ENCODE assay signal across 1 cellular context in genomic region chr18:12595571-12596255, GRCh38.
TF ChIP-seq lines count a peak whose summit lies in the region.

No MANE protein-coding gene starts in this region.

TF ChIP-seq in HepG2, 621 proteins besides CTCF, POLR2A, EP300 and RAD21 (continued from another document and continues in another):
- TF ChIP-seq, protein P1, sequence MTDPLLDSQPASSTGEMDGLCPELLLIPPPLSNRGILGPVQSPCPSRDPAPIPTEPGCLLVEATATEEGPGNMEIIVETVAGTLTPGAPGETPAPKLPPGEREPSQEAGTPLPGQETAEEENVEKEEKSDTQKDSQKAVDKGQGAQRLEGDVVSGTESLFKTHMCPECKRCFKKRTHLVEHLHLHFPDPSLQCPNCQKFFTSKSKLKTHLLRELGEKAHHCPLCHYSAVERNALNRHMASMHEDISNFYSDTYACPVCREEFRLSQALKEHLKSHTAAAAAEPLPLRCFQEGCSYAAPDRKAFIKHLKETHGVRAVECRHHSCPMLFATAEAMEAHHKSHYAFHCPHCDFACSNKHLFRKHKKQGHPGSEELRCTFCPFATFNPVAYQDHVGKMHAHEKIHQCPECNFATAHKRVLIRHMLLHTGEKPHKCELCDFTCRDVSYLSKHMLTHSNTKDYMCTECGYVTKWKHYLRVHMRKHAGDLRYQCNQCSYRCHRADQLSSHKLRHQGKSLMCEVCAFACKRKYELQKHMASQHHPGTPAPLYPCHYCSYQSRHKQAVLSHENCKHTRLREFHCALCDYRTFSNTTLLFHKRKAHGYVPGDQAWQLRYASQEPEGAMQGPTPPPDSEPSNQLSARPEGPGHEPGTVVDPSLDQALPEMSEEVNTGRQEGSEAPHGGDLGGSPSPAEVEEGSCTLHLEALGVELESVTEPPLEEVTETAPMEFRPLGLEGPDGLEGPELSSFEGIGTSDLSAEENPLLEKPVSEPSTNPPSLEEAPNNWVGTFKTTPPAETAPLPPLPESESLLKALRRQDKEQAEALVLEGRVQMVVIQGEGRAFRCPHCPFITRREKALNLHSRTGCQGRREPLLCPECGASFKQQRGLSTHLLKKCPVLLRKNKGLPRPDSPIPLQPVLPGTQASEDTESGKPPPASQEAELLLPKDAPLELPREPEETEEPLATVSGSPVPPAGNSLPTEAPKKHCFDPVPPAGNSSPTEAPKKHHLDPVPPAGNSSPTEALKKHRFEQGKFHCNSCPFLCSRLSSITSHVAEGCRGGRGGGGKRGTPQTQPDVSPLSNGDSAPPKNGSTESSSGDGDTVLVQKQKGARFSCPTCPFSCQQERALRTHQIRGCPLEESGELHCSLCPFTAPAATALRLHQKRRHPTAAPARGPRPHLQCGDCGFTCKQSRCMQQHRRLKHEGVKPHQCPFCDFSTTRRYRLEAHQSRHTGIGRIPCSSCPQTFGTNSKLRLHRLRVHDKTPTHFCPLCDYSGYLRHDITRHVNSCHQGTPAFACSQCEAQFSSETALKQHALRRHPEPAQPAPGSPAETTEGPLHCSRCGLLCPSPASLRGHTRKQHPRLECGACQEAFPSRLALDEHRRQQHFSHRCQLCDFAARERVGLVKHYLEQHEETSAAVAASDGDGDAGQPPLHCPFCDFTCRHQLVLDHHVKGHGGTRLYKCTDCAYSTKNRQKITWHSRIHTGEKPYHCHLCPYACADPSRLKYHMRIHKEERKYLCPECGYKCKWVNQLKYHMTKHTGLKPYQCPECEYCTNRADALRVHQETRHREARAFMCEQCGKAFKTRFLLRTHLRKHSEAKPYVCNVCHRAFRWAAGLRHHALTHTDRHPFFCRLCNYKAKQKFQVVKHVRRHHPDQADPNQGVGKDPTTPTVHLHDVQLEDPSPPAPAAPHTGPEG (CRISPR knock-in tag; IDR thresholded peaks at IDR 0.05) = no peak
- TF ChIP-seq ZNF773 (CRISPR knock-in tag; IDR thresholded peaks at IDR 0.05; ENCODE audit: borderline replicate concordance) (no peak), ZFP36 (IDR thresholded peaks at IDR 0.05; ENCODE audit: borderline replicate concordance, low read depth, low read length, partially characterized antibody) (no peak), ZNF563 (CRISPR knock-in tag; IDR thresholded peaks at IDR 0.05) (no peak), HNF4A (CRISPR knock-in tag; IDR thresholded peaks at IDR 0.05) (peak; percentile 73), NCOA1 (CRISPR knock-in tag; IDR thresholded peaks at IDR 0.05) (no peak), CEBPZ (IDR thresholded peaks at IDR 0.05; ENCODE audit: low read length) (no peak), ZNF234 (CRISPR knock-in tag; conservative IDR thresholded peaks at IDR 0.05) (no peak), DPF2 (CRISPR knock-in tag; IDR thresholded peaks at IDR 0.05; ENCODE audit: borderline replicate concordance, low read depth) (no peak; the same call in 1 of the 2 replicates), ZNF280D (CRISPR knock-in tag; IDR thresholded peaks at IDR 0.05) (no peak), HOXA5 (CRISPR knock-in tag; IDR thresholded peaks at IDR 0.05) (no peak), YEATS2 (CRISPR knock-in tag; IDR thresholded peaks at IDR 0.05; ENCODE audit: borderline replicate concordance) (no peak), TBX3 (IDR thresholded peaks at IDR 0.05; ENCODE audit: borderline replicate concordance) (peak; percentile 60; the same call in 1 of the 2 replicates), CEBPB (IDR thresholded peaks at IDR 0.05; ENCODE audit: borderline replicate concordance, low read depth, low read length) (peak; percentile 89), ZBTB7B (CRISPR knock-in tag; IDR thresholded peaks at IDR 0.05) (no peak), PLRG1 (conservative IDR thresholded peaks at IDR 0.05) (no peak), NRL (CRISPR knock-in tag; IDR thresholded peaks at IDR 0.05; ENCODE audit: borderline replicate concordance) (no peak), SOX5 (CRISPR knock-in tag; IDR thresholded peaks at IDR 0.05; ENCODE audit: borderline replicate concordance) (peak; percentile 95), PRMT3 (CRISPR knock-in tag; IDR thresholded peaks at IDR 0.05; ENCODE audit: borderline replicate concordance, low read depth) (no peak), CAMTA2 (CRISPR knock-in tag; IDR thresholded peaks at IDR 0.05; ENCODE audit: borderline replicate concordance) (no peak), ATF7 (IDR thresholded peaks at IDR 0.05) (no peak), ATF7 (CRISPR knock-in tag; IDR thresholded peaks at IDR 0.05) (no peak), CHD2 (IDR thresholded peaks at IDR 0.05; ENCODE audit: low read depth, low read length) (no peak), NFE2L2 (IDR thresholded peaks at IDR 0.05; ENCODE audit: low read length) (no peak), ZNF616 (CRISPR knock-in tag; IDR thresholded peaks at IDR 0.05; ENCODE audit: low read depth) (no peak), ZMYM2 (CRISPR knock-in tag; IDR thresholded peaks at IDR 0.05) (no peak), PITX1 (CRISPR knock-in tag; IDR thresholded peaks at IDR 0.05) (no peak), KDM4B (CRISPR knock-in tag; IDR thresholded peaks at IDR 0.05) (no peak), ARID2 (CRISPR knock-in tag; IDR thresholded peaks at IDR 0.05; ENCODE audit: borderline replicate concordance) (no peak), GATAD1 (CRISPR knock-in tag; IDR thresholded peaks at IDR 0.05) (0 out of 2 replicates have a peak, but pooled peaks have one; percentile 16), PCBP1 (IDR thresholded peaks at IDR 0.05; ENCODE audit: borderline replicate concordance, low read depth, low read length) (no peak), ZNF20 (CRISPR knock-in tag; IDR thresholded peaks at IDR 0.05) (no peak), ZFP37 (CRISPR knock-in tag; IDR thresholded peaks at IDR 0.05; ENCODE audit: borderline replicate concordance) (no peak), ZNF841 (CRISPR knock-in tag; IDR thresholded peaks at IDR 0.05; ENCODE audit: borderline replicate concordance) (no peak), TFAP4 (IDR thresholded peaks at IDR 0.05; ENCODE audit: borderline replicate concordance, low read depth) (0 out of 2 replicates have a peak, but pooled peaks have one; percentile 52), KDM1A (CRISPR knock-in tag; IDR thresholded peaks at IDR 0.05) (no peak), MAF1 (CRISPR knock-in tag; IDR thresholded peaks at IDR 0.05; ENCODE audit: borderline replicate concordance) (no peak), NFE2 (CRISPR knock-in tag; IDR thresholded peaks at IDR 0.05) (no peak), ZNF431 (CRISPR knock-in tag; IDR thresholded peaks at IDR 0.05; ENCODE audit: borderline replicate concordance, low read depth) (no peak), ZFX (CRISPR knock-in tag; IDR thresholded peaks at IDR 0.05; ENCODE audit: low read depth) (no peak)
- TF ChIP-seq, protein P2, sequence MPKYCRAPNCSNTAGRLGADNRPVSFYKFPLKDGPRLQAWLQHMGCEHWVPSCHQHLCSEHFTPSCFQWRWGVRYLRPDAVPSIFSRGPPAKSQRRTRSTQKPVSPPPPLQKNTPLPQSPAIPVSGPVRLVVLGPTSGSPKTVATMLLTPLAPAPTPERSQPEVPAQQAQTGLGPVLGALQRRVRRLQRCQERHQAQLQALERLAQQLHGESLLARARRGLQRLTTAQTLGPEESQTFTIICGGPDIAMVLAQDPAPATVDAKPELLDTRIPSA (CRISPR knock-in tag; IDR thresholded peaks at IDR 0.05; ENCODE audit: borderline replicate concordance) = no peak
- TF ChIP-seq, protein P3, sequence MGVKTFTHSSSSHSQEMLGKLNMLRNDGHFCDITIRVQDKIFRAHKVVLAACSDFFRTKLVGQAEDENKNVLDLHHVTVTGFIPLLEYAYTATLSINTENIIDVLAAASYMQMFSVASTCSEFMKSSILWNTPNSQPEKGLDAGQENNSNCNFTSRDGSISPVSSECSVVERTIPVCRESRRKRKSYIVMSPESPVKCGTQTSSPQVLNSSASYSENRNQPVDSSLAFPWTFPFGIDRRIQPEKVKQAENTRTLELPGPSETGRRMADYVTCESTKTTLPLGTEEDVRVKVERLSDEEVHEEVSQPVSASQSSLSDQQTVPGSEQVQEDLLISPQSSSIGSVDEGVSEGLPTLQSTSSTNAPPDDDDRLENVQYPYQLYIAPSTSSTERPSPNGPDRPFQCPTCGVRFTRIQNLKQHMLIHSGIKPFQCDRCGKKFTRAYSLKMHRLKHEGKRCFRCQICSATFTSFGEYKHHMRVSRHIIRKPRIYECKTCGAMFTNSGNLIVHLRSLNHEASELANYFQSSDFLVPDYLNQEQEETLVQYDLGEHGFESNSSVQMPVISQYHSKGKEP (CRISPR knock-in tag; IDR thresholded peaks at IDR 0.05) = no peak
- TF ChIP-seq, protein P4, sequence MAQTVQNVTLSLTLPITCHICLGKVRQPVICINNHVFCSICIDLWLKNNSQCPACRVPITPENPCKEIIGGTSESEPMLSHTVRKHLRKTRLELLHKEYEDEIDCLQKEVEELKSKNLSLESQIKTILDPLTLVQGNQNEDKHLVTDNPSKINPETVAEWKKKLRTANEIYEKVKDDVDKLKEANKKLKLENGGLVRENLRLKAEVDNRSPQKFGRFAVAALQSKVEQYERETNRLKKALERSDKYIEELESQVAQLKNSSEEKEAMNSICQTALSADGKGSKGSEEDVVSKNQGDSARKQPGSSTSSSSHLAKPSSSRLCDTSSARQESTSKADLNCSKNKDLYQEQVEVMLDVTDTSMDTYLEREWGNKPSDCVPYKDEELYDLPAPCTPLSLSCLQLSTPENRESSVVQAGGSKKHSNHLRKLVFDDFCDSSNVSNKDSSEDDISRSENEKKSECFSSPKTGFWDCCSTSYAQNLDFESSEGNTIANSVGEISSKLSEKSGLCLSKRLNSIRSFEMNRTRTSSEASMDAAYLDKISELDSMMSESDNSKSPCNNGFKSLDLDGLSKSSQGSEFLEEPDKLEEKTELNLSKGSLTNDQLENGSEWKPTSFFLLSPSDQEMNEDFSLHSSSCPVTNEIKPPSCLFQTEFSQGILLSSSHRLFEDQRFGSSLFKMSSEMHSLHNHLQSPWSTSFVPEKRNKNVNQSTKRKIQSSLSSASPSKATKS (CRISPR knock-in tag; IDR thresholded peaks at IDR 0.05) = no peak
- TF ChIP-seq, protein P5, sequence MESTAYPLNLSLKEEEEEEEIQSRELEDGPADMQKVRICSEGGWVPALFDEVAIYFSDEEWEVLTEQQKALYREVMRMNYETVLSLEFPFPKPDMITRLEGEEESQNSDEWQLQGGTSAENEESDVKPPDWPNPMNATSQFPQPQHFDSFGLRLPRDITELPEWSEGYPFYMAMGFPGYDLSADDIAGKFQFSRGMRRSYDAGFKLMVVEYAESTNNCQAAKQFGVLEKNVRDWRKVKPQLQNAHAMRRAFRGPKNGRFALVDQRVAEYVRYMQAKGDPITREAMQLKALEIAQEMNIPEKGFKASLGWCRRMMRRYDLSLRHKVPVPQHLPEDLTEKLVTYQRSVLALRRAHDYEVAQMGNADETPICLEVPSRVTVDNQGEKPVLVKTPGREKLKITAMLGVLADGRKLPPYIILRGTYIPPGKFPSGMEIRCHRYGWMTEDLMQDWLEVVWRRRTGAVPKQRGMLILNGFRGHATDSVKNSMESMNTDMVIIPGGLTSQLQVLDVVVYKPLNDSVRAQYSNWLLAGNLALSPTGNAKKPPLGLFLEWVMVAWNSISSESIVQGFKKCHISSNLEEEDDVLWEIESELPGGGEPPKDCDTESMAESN (CRISPR knock-in tag; conservative IDR thresholded peaks at IDR 0.05) = no peak
